8 cellular contexts compared by ENCODE assay signal in genomic region chr11:73761403-73761945, GRCh38. TPM values are rescaled to one million over a fixed set of nuclear protein-coding genes. Genes with fewer than 3 reads are reported as not detected.
A peak's percentile ranks its signal among the peaks of the same experiment; 100 is the strongest.
DNase-seq lines count a peak whose midpoint lies in the region; ATAC-seq, FAIRE-seq and TF ChIP-seq lines count a peak whose summit lies in the region.

No MANE protein-coding gene starts in this region.

- H3K36me3 ChIP-seq in DOHH2 (ENCODE audit: control insufficient read depth, low read length) (peaks cover 16% of the 10 kb centered on the region), lower lobe of right lung (no peaks in the 10 kb centered on the region)

- H3K27ac ChIP-seq in DOHH2 (ENCODE audit: low read depth, low read length) (no peak overlapping the region; the same call in 1 of the 2 replicates), lower lobe of right lung (peak overlapping the region; percentile 95)

- peaks cover 11% of the 10 kb centered on the region for H4K20me1 ChIP-seq in DOHH2 (ENCODE audit: control insufficient read depth, insufficient read depth, low read depth, low read length)

- H3K4me3 ChIP-seq in DOHH2 (ENCODE audit: low read length) (peak overlapping the region; percentile 99), astrocyte of the cerebellum (ENCODE audit: low read depth, low read length) (peak overlapping the region; percentile 23), lower lobe of right lung (peak overlapping the region; percentile 49)

- H3K4me2 ChIP-seq in DOHH2 (ENCODE audit: low read length) = peak overlapping the region; percentile 80

- TF ChIP-seq CTCF in DOHH2 (IDR thresholded peaks at IDR 0.05; ENCODE audit: low read depth, low read length, poor library complexity, severe bottlenecking) (no peak), astrocyte of the cerebellum (IDR thresholded peaks at IDR 0.05; ENCODE audit: low read depth, low read length, missing control alignments) (no peak), lower lobe of right lung (IDR thresholded peaks at IDR 0.05) (no peak), D721Med (IDR thresholded peaks at IDR 0.05; ENCODE audit: insufficient read depth, missing control alignments) (no peak)

- intact Hi-C loops in lower lobe of right lung (cut with DNase I) = no loop called here

- H3K27me3 ChIP-seq in DOHH2 (ENCODE audit: control insufficient read depth, low read length) (peaks cover 2% of the 10 kb centered on the region; the same call in 1 of the 2 replicates), lower lobe of right lung (ENCODE audit: low read depth) (no peaks in the 10 kb centered on the region)

- DNase-seq in astrocyte of the cerebellum (ENCODE audit: low read depth) (no peak), lower lobe of right lung (peak; percentile 53), ureter (ENCODE audit: low spot score) (peak; percentile 49), D721Med (ENCODE audit: insufficient read length, low spot score) (no peak), DMS 273 treated with DMSO at 0.1 percent for 48 hours (lab: John Stamatoyannopoulos, UW) (no peak), Kasumi-1 (lab: John Stamatoyannopoulos, UW) (no peak)

- H3K4me1 ChIP-seq in DOHH2 (ENCODE audit: control insufficient read depth, low read length) (peaks cover 39% of the 10 kb centered on the region), lower lobe of right lung (peaks cover 27% of the 10 kb centered on the region)

- in situ Hi-C loops in astrocyte of the cerebellum (cut with HindIII; ENCODE audit: low sequenced_read_pairs) = no loop called here

- H3F3A ChIP-seq in DOHH2 (ENCODE audit: control insufficient read depth, insufficient read depth) = peaks cover 6% of the 10 kb centered on the region; the same call in 1 of the 2 replicates

- H3K9me3 ChIP-seq in DOHH2 (ENCODE audit: control insufficient read depth, insufficient read depth, low read length) (no peaks in the 10 kb centered on the region), lower lobe of right lung (no peaks in the 10 kb centered on the region)

- no peak for FAIRE-seq in D721Med (lab: Jason Lieb, UNC)

- peaks cover 42% of the 10 kb centered on the region for H3K79me2 ChIP-seq in DOHH2 (ENCODE audit: control insufficient read depth, low read length)

- H3K9me2 ChIP-seq in DOHH2 (replicated peaks; ENCODE audit: control insufficient read depth, low read length) = no peaks in the 10 kb centered on the region

- ATAC-seq in HG03175 (IDR thresholded peaks at IDR 0.05; ENCODE audit: unreplicated experiment) (peak; percentile 3), lower lobe of right lung (peak in 1 of 2 donors; percentile 21)

RNA-seq across cellular contexts. Expression of gene RAB6A, which starts 0.6 kb away (rescaled TPM):
- total RNA-seq in lower lobe of right lung (128 TPM), ureter (121 TPM)

RNA-seq across cellular contexts. Expression of gene MRPL48, which starts 26.2 kb away (rescaled TPM):
- total RNA-seq in lower lobe of right lung (26.5 TPM), ureter (39.4 TPM)

Comparison
In these comparisons a context has a peak if more than half of its experiments do, and no peak if none do; other contexts are left out.
1. H3K4me3 ChIP-seq: peak in every context shown above with its lines; median percentile 99 in DOHH2; 49 in lower lobe of right lung; 23 in astrocyte of the cerebellum.
2. DNase-seq: peak in lower lobe of right lung (single experiment) and ureter (single experiment); none in astrocyte of the cerebellum (single experiment), D721Med (single experiment), DMS 273 treated with DMSO at 0.1 percent for 48 hours (single experiment) and Kasumi-1 (0 of 2).